Comparison of ENCODE assay signal across 8 cellular contexts in genomic region chr3:177724020-177724638, GRCh38.
DNase-seq lines count a peak whose midpoint lies in the region; ATAC-seq and TF ChIP-seq lines count a peak whose summit lies in the region.

No MANE protein-coding gene starts in this region.

- POLR2A ChIA-PET in RWPE1 (lab: Yijun Ruan, JAX; ENCODE audit: low non-redundant PET), result no interaction called here

- H3K27me3 ChIP-seq in GM23338 (ENCODE audit: insufficient read depth) (no peaks in the 10 kb centered on the region), heart left ventricle (no peaks in the 10 kb centered on the region)

- CTCF ChIA-PET in RWPE1 (lab: Yijun Ruan, JAX), result interaction anchor here (0.6 kb wide), 1 partner anchor 42 kb away, joined by 3 read pairs; no protein-coding TSS in a partner anchor

- ATAC-seq in GM23338, result no peak
- peak; percentile 91 to 98 (median 96) for ATAC-seq in heart left ventricle
- no peak for ATAC-seq in GM19395 (IDR thresholded peaks at IDR 0.05; ENCODE audit: unreplicated experiment)
- ATAC-seq in GM21723 (IDR thresholded peaks at IDR 0.05; ENCODE audit: unreplicated experiment), result no peak
- no peak for ATAC-seq in HG02623 (IDR thresholded peaks at IDR 0.05; ENCODE audit: unreplicated experiment)

- TF ChIP-seq CTCF in GM23338 (conservative IDR thresholded peaks at IDR 0.05; ENCODE audit: low read depth in 2 of 2) (no peak), heart left ventricle (IDR thresholded peaks at IDR 0.05) (no peak), RWPE1 (conservative IDR thresholded peaks at IDR 0.05; ENCODE audit: low read depth) (no peak)

- peaks cover 7% of the 10 kb centered on the region; the same call in 1 of the 2 replicates for H3K9me2 ChIP-seq in GM23338 (ENCODE audit: insufficient read depth)

- no peaks in the 10 kb centered on the region for H4K20me1 ChIP-seq in GM23338 (replicated peaks; ENCODE audit: insufficient read depth)

- H2AFZ ChIP-seq in GM23338, result 0 out of 2 replicates have a peak overlapping the region, but pooled peaks have one; percentile 7

- H3K4me3 ChIP-seq in GM23338, result no peak overlapping the region
- no peak overlapping the region for H3K4me3 ChIP-seq in heart left ventricle

- H3K9me3 ChIP-seq in heart left ventricle, result peaks cover 0 to 3% (median 0%) of the 10 kb centered on the region in 12 donors

- H3K4me2 ChIP-seq in GM23338, result no peak overlapping the region

- no peaks in the 10 kb centered on the region for H3K36me3 Mint-ChIP-seq in GM23338 (ENCODE audit: low read depth)

- H3K4me1 Mint-ChIP-seq in GM23338, result no peaks in the 10 kb centered on the region

- intact Hi-C loops in heart left ventricle (cut with DNase I), result loop anchor here in 4 of 10 donors (1.0 to 10.0 kb wide), 6 partner anchors 48 to 601 kb away; partner anchors contain the start of gene TBL1XR1 (in 2 of the 4)

- H3K27ac ChIP-seq in GM23338 (ENCODE audit: low read depth) (no peak overlapping the region), heart left ventricle (peak overlapping the region; percentile 28 to 80 (median 72)), RWPE1 (no peak overlapping the region)

- H3F3A ChIP-seq in GM23338 (replicated peaks; ENCODE audit: low read depth), result no peaks in the 10 kb centered on the region

- no peaks in the 10 kb centered on the region for H3K27me3 Mint-ChIP-seq in GM23338 (ENCODE audit: insufficient read depth, low read depth, poor library complexity)

- WGBS in heart left ventricle, 4 donors, result 1 to 2% (median 2%) methylated on average over 6 of the region's 6 CpGs

- H3K36me3 ChIP-seq in GM23338 (ENCODE audit: insufficient read depth) (no peaks in the 10 kb centered on the region), heart left ventricle (no peaks in the 10 kb centered on the region)

- H3K9me3 Mint-ChIP-seq in GM23338, result no peaks in the 10 kb centered on the region; the same call in 1 of the 3 replicates

- H3K4me1 ChIP-seq in GM23338 (ENCODE audit: insufficient read depth) (no peaks in the 10 kb centered on the region), heart left ventricle (peaks cover 0 to 54% (median 30%) of the 10 kb centered on the region in 12 donors)

- DNase-seq in GM23338 (ENCODE audit: low spot score) (no peak), NOMO-1 treated with dmso at 0.1 percent for 144 hours (lab: John Stamatoyannopoulos, UW; ENCODE audit: unreplicated experiment) (peak; percentile 54), heart left ventricle (peak; percentile 66 to 91 (median 72)), putamen (ENCODE audit: low spot score) (peak; percentile 53), RWPE1 (ENCODE audit: low spot score) (no peak)

- H3K4me3 Mint-ChIP-seq in GM23338, result no peak overlapping the region

- TF ChIP-seq POLR2A in heart left ventricle (IDR thresholded peaks at IDR 0.05), result no peak

- H3K79me2 ChIP-seq in GM23338 (replicated peaks; ENCODE audit: insufficient read depth), result no peaks in the 10 kb centered on the region

- no peak overlapping the region for H3K27ac Mint-ChIP-seq in GM23338

TF ChIP-seq in GM23338, 12 proteins besides CTCF, POLR2A, EP300 and RAD21:
- no peak for TF ChIP-seq STAT1 (IDR thresholded peaks at IDR 0.05; ENCODE audit: unreplicated experiment)
- TF ChIP-seq POLR2AphosphoS5 (IDR thresholded peaks at IDR 0.05; ENCODE audit: low read depth), result no peak
- no peak for TF ChIP-seq ZNF331 (CRISPR knock-in tag; IDR thresholded peaks at IDR 0.05; ENCODE audit: low read depth)
- no peak for TF ChIP-seq REST (IDR thresholded peaks at IDR 0.05; ENCODE audit: unreplicated experiment)
- TF ChIP-seq JUNB (IDR thresholded peaks at IDR 0.05; ENCODE audit: unreplicated experiment), result no peak
- TF ChIP-seq EZH2 (IDR thresholded peaks at IDR 0.05; ENCODE audit: low read depth, unreplicated experiment), result no peak
- TF ChIP-seq, protein P1, sequence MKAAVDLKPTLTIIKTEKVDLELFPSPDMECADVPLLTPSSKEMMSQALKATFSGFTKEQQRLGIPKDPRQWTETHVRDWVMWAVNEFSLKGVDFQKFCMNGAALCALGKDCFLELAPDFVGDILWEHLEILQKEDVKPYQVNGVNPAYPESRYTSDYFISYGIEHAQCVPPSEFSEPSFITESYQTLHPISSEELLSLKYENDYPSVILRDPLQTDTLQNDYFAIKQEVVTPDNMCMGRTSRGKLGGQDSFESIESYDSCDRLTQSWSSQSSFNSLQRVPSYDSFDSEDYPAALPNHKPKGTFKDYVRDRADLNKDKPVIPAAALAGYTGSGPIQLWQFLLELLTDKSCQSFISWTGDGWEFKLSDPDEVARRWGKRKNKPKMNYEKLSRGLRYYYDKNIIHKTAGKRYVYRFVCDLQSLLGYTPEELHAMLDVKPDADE (IDR thresholded peaks at IDR 0.05), result no peak
- no peak for TF ChIP-seq NANOG (IDR thresholded peaks at IDR 0.05; ENCODE audit: borderline replicate concordance)

Comparison
In these comparisons a context has a peak if more than half of its experiments do, and no peak if none do; other contexts are left out.
1. ATAC-seq: peak in heart left ventricle (4 of 4); none in GM23338 (single experiment), GM19395 (single experiment), GM21723 (single experiment) and HG02623 (single experiment).
2. DNase-seq: peak in NOMO-1 treated with dmso at 0.1 percent for 144 hours (single experiment), heart left ventricle (5 of 5) and putamen (single experiment); none in GM23338 (single experiment) and RWPE1 (single experiment).
3. H3K27ac ChIP-seq: peak in heart left ventricle (12 of 12); none in GM23338 (single experiment) and RWPE1 (single experiment).